In the genomic region with DNA sequence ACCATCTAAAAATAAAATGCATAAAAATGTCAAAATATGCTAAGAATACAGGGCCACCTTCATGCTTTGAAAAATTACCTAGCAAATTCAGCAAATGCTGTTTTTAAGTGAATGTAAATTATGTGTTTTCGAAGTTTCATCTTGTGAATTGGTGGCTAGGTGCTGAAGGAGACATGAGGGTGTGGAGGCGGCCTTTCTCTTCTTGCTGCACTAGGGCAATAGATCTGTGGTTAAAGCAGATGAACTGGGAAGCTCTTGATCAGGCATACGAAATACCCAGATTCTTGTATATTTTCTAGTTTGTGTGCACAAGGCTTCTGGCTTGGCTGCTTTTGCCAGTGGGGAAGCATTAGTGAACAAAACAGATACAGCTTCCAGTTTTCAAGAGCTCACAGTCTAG, we compare ENCODE assay signal across 21 cellular contexts.
DNase-seq lines count a peak whose midpoint lies in the region; ATAC-seq, FAIRE-seq and TF ChIP-seq lines count a peak whose summit lies in the region.
"Had no signal": no experiment of that assay in that cellular context is flagged by ENCODE, and none has a peak within 500 bp of the region (broad histone marks: within the 10 kb centered on the region; RNA-seq: fewer than 3 reads in every experiment).

No MANE protein-coding gene starts in this region.

- H3K27me3 ChIP-seq in BLaER1 (no peaks in the 10 kb centered on the region), Loucy (ENCODE audit: insufficient read depth, low read length, poor library complexity, severe bottlenecking) (no peaks in the 10 kb centered on the region), mesendoderm (ENCODE audit: insufficient read depth, low read length, poor library complexity) (no peaks in the 10 kb centered on the region)
- H3K27me3 ChIP-seq in BLaER1 treated with 17β-estradiol and CSF1 and Interleukin-3, amounts not matched to agents 10 nM and 100 nM: no peaks in the 10 kb centered on the region
- H3K27me3 ChIP-seq: BE2C had no signal

- H2BK15ac ChIP-seq in mesendoderm (replicated peaks; ENCODE audit: low read depth): no peak overlapping the region

- TF ChIP-seq CTCF in Loucy (conservative IDR thresholded peaks at IDR 0.05; ENCODE audit: low read length): no peak

- no peak overlapping the region for H3K4ac ChIP-seq in mesendoderm (ENCODE audit: low read depth, low read length)

- ATAC-seq in HG03565 (IDR thresholded peaks at IDR 0.05; ENCODE audit: unreplicated experiment): no peak
- no peak for ATAC-seq in HG03139 (IDR thresholded peaks at IDR 0.05; ENCODE audit: unreplicated experiment)
- ATAC-seq: K562 had no signal

- H3K23ac ChIP-seq in mesendoderm (ENCODE audit: low read length): no peak overlapping the region

- no CpG with 5 or more reads among the region's 3 CpGs for WGBS in mesendoderm (ENCODE audit: extremely low coverage, insufficient coverage, low lambda C conversion rate)

- no peaks in the 10 kb centered on the region for H3K9me3 ChIP-seq in BLaER1
- H3K9me3 ChIP-seq in BLaER1 treated with 17β-estradiol and CSF1 and Interleukin-3, amounts not matched to agents 10 nM and 100 nM (replicated peaks in 1 of 11): peaks cover 0 to 9% (median 8%) of the 10 kb centered on the region in 11 experiments; a peak in 7 of 22 replicates
- H3K9me3 ChIP-seq in Loucy (ENCODE audit: insufficient read depth, low read depth, low read length): no peaks in the 10 kb centered on the region
- H3K9me3 ChIP-seq: BE2C, Caco-2, HAP-1 had no signal

- no peak overlapping the region for H3K4me3 ChIP-seq in BLaER1
- no peak overlapping the region for H3K4me3 ChIP-seq in BLaER1 treated with 17β-estradiol and CSF1 and Interleukin-3, amounts not matched to agents 10 nM and 100 nM
- H3K4me3 ChIP-seq in Loucy (ENCODE audit: low read length, poor library complexity, severe bottlenecking): no peak overlapping the region
- H3K4me3 ChIP-seq in mesendoderm (ENCODE audit: low read length): no peak overlapping the region
- H3K4me3 ChIP-seq: HAP-1, K562 had no signal

- TF ChIP-seq POLR2A in H54 (IDR thresholded peaks at IDR 0.05; ENCODE audit: low read depth, low read length): no peak

- H4K5ac ChIP-seq in mesendoderm (ENCODE audit: low read length): no peak overlapping the region

- H2BK5ac ChIP-seq in mesendoderm (ENCODE audit: low read length): no peak overlapping the region

- no peak overlapping the region for H4K8ac ChIP-seq in mesendoderm (ENCODE audit: low read depth, low read length)

- peak overlapping the region; percentile 71; the same call in 1 of the 2 replicates for H2AFZ ChIP-seq in Loucy (ENCODE audit: low read length)

- DNase-seq in mesendoderm (no peak), H54 (ENCODE audit: insufficient read length, low spot score) (no peak), amygdala (lab: John Stamatoyannopoulos, UW) (no peak)
- DNase-seq: ACHN, BE2C, Caco-2, IMR-90 had no signal

- no peaks in the 10 kb centered on the region for H3K79me2 ChIP-seq in Loucy (ENCODE audit: insufficient read depth, low read length)
- no peaks in the 10 kb centered on the region for H3K79me2 ChIP-seq in mesendoderm (ENCODE audit: control insufficient read depth, insufficient read depth, low read length)

- H4K20me1 ChIP-seq in BLaER1 (no peaks in the 10 kb centered on the region), Loucy (ENCODE audit: insufficient read depth, low read length, poor library complexity, severe bottlenecking) (no peaks in the 10 kb centered on the region)
- H4K20me1 ChIP-seq in BLaER1 treated with 17β-estradiol and CSF1 and Interleukin-3, amounts not matched to agents 10 nM and 100 nM: no peaks in the 10 kb centered on the region

- H3K27ac ChIP-seq in BLaER1 (no peak overlapping the region), mesendoderm (ENCODE audit: low read depth, low read length) (no peak overlapping the region)
- H3K27ac ChIP-seq in BLaER1 treated with 17β-estradiol and CSF1 and Interleukin-3, amounts not matched to agents 10 nM and 100 nM: no peak overlapping the region

- H2BK120ac ChIP-seq in mesendoderm (ENCODE audit: low read depth, low read length): peak overlapping the region; percentile 45

- peaks cover 10% of the 10 kb centered on the region; the same call in 1 of the 2 replicates for H3F3A ChIP-seq in Loucy (ENCODE audit: low read depth)

- H3K4me2 ChIP-seq in BLaER1: peak overlapping the region; percentile 55
- peak overlapping the region in 8 of 11 experiments; percentile 0 to 73 (median 56); a peak in 13 of 22 replicates for H3K4me2 ChIP-seq in BLaER1 treated with 17β-estradiol and CSF1 and Interleukin-3, amounts not matched to agents 10 nM and 100 nM
- no peak overlapping the region for H3K4me2 ChIP-seq in Loucy (ENCODE audit: low read depth, low read length, poor library complexity, severe bottlenecking)
- no peak overlapping the region for H3K4me2 ChIP-seq in mesendoderm (ENCODE audit: low read length)

- no peak overlapping the region for H3K9ac ChIP-seq in BLaER1
- peak overlapping the region in 1 of 11 experiments; percentile 12; a peak in 1 of 22 replicates for H3K9ac ChIP-seq in BLaER1 treated with 17β-estradiol and CSF1 and Interleukin-3, amounts not matched to agents 10 nM and 100 nM
- no peak overlapping the region for H3K9ac ChIP-seq in Loucy (ENCODE audit: low read depth, low read length, poor library complexity, severe bottlenecking)
- H3K9ac ChIP-seq in mesendoderm (ENCODE audit: low read length): no peak overlapping the region

- H3K4me1 ChIP-seq in BLaER1 (peaks cover 37% of the 10 kb centered on the region), Loucy (ENCODE audit: insufficient read depth, low read length, poor library complexity, severe bottlenecking) (peaks cover 49% of the 10 kb centered on the region), mesendoderm (ENCODE audit: control insufficient read depth, low read depth, low read length) (no peaks in the 10 kb centered on the region)
- H3K4me1 ChIP-seq in BLaER1 treated with 17β-estradiol and CSF1 and Interleukin-3, amounts not matched to agents 10 nM and 100 nM: peaks cover 12 to 38% (median 35%) of the 10 kb centered on the region in 10 experiments
- H3K4me1 ChIP-seq: BE2C, Caco-2, HAP-1 had no signal

- H3K79me1 ChIP-seq in mesendoderm (ENCODE audit: low read length): no peaks in the 10 kb centered on the region

- no peaks in the 10 kb centered on the region for H3K9me2 ChIP-seq in Loucy (replicated peaks; ENCODE audit: low read depth, low read length)

- no peaks in the 10 kb centered on the region for H3K36me3 ChIP-seq in BLaER1
- H3K36me3 ChIP-seq in BLaER1 treated with 17β-estradiol and CSF1 and Interleukin-3, amounts not matched to agents 10 nM and 100 nM: 0 out of 22 replicates have a peak, but pooled peaks cover 0 to 6% (median 0%) of the 10 kb centered on the region in 11 experiments
- H3K36me3 ChIP-seq in Loucy (ENCODE audit: insufficient read depth, low read length): no peaks in the 10 kb centered on the region
- H3K36me3 ChIP-seq in mesendoderm (ENCODE audit: control insufficient read depth, insufficient read depth, low read length): no peaks in the 10 kb centered on the region
- H3K36me3 ChIP-seq: BE2C, HAP-1 had no signal

- H3K18ac ChIP-seq in mesendoderm (ENCODE audit: low read length): no peak overlapping the region

- no peak overlapping the region for H3K56ac ChIP-seq in mesendoderm (ENCODE audit: low read length)

- no peak for FAIRE-seq in H54 (lab: Jason Lieb, UNC)
- FAIRE-seq: A204.1, D721Med, G401.6, GM12891, GM19239, H1, HTR-8/SVneo, K562 had no signal

- no peak overlapping the region for H2AK5ac ChIP-seq in mesendoderm (ENCODE audit: low read length)

Comparison
In these comparisons a context has a peak if more than half of its experiments do, and no peak if none do; other contexts are left out.
1. H3K4me2 ChIP-seq: peak in BLaER1 (single experiment) and BLaER1 treated with 17β-estradiol and CSF1 and Interleukin-3, amounts not matched to agents 10 nM and 100 nM (8 of 11); none in Loucy (single experiment) and mesendoderm (single experiment).